ENCODE assay signal across 1 cellular context in genomic region chr15:83504365-83504764, GRCh38.
TF ChIP-seq lines count a peak whose summit lies in the region.

No MANE protein-coding gene starts in this region.

TF ChIP-seq in A549, 52 proteins besides CTCF, POLR2A, EP300 and RAD21 (continued from another document):
- TF ChIP-seq REST (IDR thresholded peaks at IDR 0.05) (no peak), RCOR1 (IDR thresholded peaks at IDR 0.05; ENCODE audit: low read depth, low read length) (no peak), BCL3 (IDR thresholded peaks at IDR 0.05) (no peak), NPAS2 (CRISPR knock-in tag; IDR thresholded peaks at IDR 0.05; ENCODE audit: borderline replicate concordance) (no peak), CEBPB (IDR thresholded peaks at IDR 0.05) (no peak), PHF8 (IDR thresholded peaks at IDR 0.05; ENCODE audit: borderline replicate concordance, low read depth) (no peak), SMC3 (IDR thresholded peaks at IDR 0.05) (no peak), CHD4 (IDR thresholded peaks at IDR 0.05; ENCODE audit: borderline replicate concordance) (no peak), CBX2 (IDR thresholded peaks at IDR 0.05; ENCODE audit: borderline replicate concordance, low read depth) (no peak), CBX8 (IDR thresholded peaks at IDR 0.05) (no peak), NFE2L2 (conservative IDR thresholded peaks at IDR 0.05; ENCODE audit: low read length) (no peak), ATOH8 (CRISPR knock-in tag; IDR thresholded peaks at IDR 0.05; ENCODE audit: low read depth) (no peak)
